ENCODE assay signal across 31 cellular contexts in genomic region chr14:40796168-40796567, GRCh38.
"Had no signal": no experiment of that assay in that cellular context is flagged by ENCODE, and none has a peak within 500 bp of the region (broad histone marks: within the 10 kb centered on the region; RNA-seq: fewer than 3 reads in every experiment).

No MANE protein-coding gene starts in this region.

- H3K27me3 ChIP-seq: brain microvascular endothelial cell, dorsolateral prefrontal cortex, esophagus muscularis mucosa, foreskin keratinocyte, gastrocnemius medialis had no signal

- DNase-seq: activated CD4-positive, alpha-beta memory T cell treated with anti-CD3 and anti-CD28 coated beads for 36 hours; activated CD4-positive, alpha-beta T cell treated with anti-CD3 and anti-CD28 coated beads for 36 hours; activated CD4-positive, alpha-beta T cell treated with anti-CD3 and anti-CD28 coated beads, Interleukin-2, amount 10 ng/mL, durations not matched to agents 24 days and 14 days; activated CD4-positive, CD25-positive, alpha-beta regulatory T cell; activated CD4-positive, CD25-positive, alpha-beta regulatory T cell treated with anti-CD3 and anti-CD28 coated beads, Interleukin-2, amount 50 U/mL, for 72 hours; activated CD8-positive, alpha-beta memory T cell treated with anti-CD3 and anti-CD28 coated beads, Interleukin-2, amount 50 U/mL, for 48 hours; activated CD8-positive, alpha-beta T cell treated with anti-CD3 and anti-CD28 coated beads, Interleukin-2, amount 10 ng/mL, durations not matched to agents 7 days and 5 days; activated effector memory CD4-positive, alpha-beta T cell treated with Interleukin-2 at 50 U/mL for 16 hours; activated gamma-delta T cell treated with Interleukin-2 at 50 U/mL for 16 hours; activated naive CD4-positive, alpha-beta T cell treated with anti-CD3 and anti-CD28 coated beads, Interleukin-2, amount 50 U/mL, for 16 hours; activated naive CD4-positive, alpha-beta T cell treated with Interleukin-2 at 50 U/mL for 16 hours; activated T-cell treated with anti-CD3 and anti-CD28 coated beads for 4 hours; activated T-cell treated with anti-CD3 and anti-CD28 coated beads, Interleukin-2, amount 50 U/mL, for 24 hours; activated T-cell treated with anti-CD3 and anti-CD28 coated beads, Interleukin-2, amount 50 U/mL, for 72 hours; amniotic stem cell; anterior cingulate cortex; brain microvascular endothelial cell; dorsolateral prefrontal cortex; effector memory CD4-positive, alpha-beta T cell; endodermal cell; erythroblast; foreskin keratinocyte; gastrocnemius medialis; glutamatergic neuron; T-helper 1 cell; T-helper 17 cell; T1000 had no signal

- ATAC-seq: activated CD4-positive, alpha-beta T cell treated with anti-CD3 and anti-CD28 coated beads for 36 hours; activated CD8-positive, alpha-beta T cell treated with anti-CD3 and anti-CD28 coated beads, Interleukin-2, amount 10 ng/mL, durations not matched to agents 7 days and 5 days; activated T-cell treated with anti-CD3 and anti-CD28 coated beads, Interleukin-2, amount 50 U/mL, for 72 hours; foreskin keratinocyte; gastrocnemius medialis; T-helper 17 cell had no signal

- H3K4me3 ChIP-seq: coronary artery, dorsolateral prefrontal cortex, esophagus muscularis mucosa, gastrocnemius medialis had no signal

- H3K27ac ChIP-seq: brain microvascular endothelial cell, coronary artery, dorsolateral prefrontal cortex, esophagus muscularis mucosa, foreskin keratinocyte, gastrocnemius medialis had no signal

- H3K9me3 ChIP-seq: gastrocnemius medialis had no signal

- H3K36me3 ChIP-seq: brain microvascular endothelial cell, esophagus muscularis mucosa, gastrocnemius medialis had no signal

- H3K4me1 ChIP-seq: esophagus muscularis mucosa, foreskin keratinocyte, gastrocnemius medialis had no signal

- FAIRE-seq: astrocyte, bronchial epithelial cell had no signal
